ENCODE assay signal across 28 cellular contexts in genomic region chr4:141467225-141467624, GRCh38.
"Had no signal": no experiment of that assay in that cellular context is flagged by ENCODE, and none has a peak within 500 bp of the region (broad histone marks: within the 10 kb centered on the region; RNA-seq: fewer than 3 reads in every experiment).

No MANE protein-coding gene starts in this region.

- ATAC-seq: activated CD4-positive, CD25-positive, alpha-beta regulatory T cell treated with anti-CD3 and anti-CD28 coated beads, Interleukin-2, amount 50 U/mL, for 24 hours; activated CD8-positive, alpha-beta T cell treated with anti-CD3 and anti-CD28 coated beads for 36 hours; activated T-cell treated with anti-CD3 and anti-CD28 coated beads, Interleukin-2, amount 50 U/mL, for 4 hours; activated T-helper 17 cell treated with anti-CD3 and anti-CD28 coated beads, Interleukin-2, amount 50 U/mL, for 72 hours; foreskin keratinocyte; gastrocnemius medialis; heart left ventricle; T-helper 17 cell had no signal

- H3K4me1 ChIP-seq: gastrocnemius medialis, heart left ventricle had no signal

- H3K27ac ChIP-seq: brain microvascular endothelial cell, esophagus squamous epithelium, foreskin keratinocyte, gastrocnemius medialis, heart left ventricle, WERI-Rb-1 had no signal

- H3K4me3 ChIP-seq: esophagus squamous epithelium, gastrocnemius medialis, heart left ventricle had no signal

- DNase-seq: activated B cell treated with CpG ODN at 0.5 μM for 24 hours; activated CD4-positive, alpha-beta T cell treated with anti-CD3 and anti-CD28 coated beads for 48 hours; activated CD4-positive, alpha-beta T cell treated with anti-CD3 and anti-CD28 coated beads, Interleukin-2, amount 50 U/mL, for 1 hour; activated CD4-positive, alpha-beta T cell treated with anti-CD3 and anti-CD28 coated beads, Interleukin-2, amount 50 U/mL, for 48 hours; activated CD8-positive, alpha-beta memory T cell treated with anti-CD3 and anti-CD28 coated beads for 24 hours; activated CD8-positive, alpha-beta T cell treated with anti-CD3 and anti-CD28 coated beads for 36 hours; activated effector memory CD4-positive, alpha-beta T cell treated with Interleukin-2 at 50 U/mL for 16 hours; activated gamma-delta T cell treated with Interleukin-2 at 50 U/mL for 16 hours; activated naive CD4-positive, alpha-beta T cell treated with anti-CD3 and anti-CD28 coated beads, Interleukin-2, amount 50 U/mL, for 16 hours; activated naive CD4-positive, alpha-beta T cell treated with Interleukin-2 at 50 U/mL for 16 hours; activated T-cell treated with anti-CD3 and anti-CD28 coated beads, Interleukin-2, amount 50 U/mL, for 4 hours; amniotic stem cell; anterior cingulate cortex; brain microvascular endothelial cell; cortex of kidney; effector CD8-positive, alpha-beta T cell; erythroblast; esophagus squamous epithelium; foreskin keratinocyte; gastrocnemius medialis; glutamatergic neuron; heart left ventricle; T-helper 1 cell; T-helper 17 cell; T1000; WERI-Rb-1 had no signal

- H3K9me3 ChIP-seq: esophagus squamous epithelium, gastrocnemius medialis, heart left ventricle had no signal

- H3K36me3 ChIP-seq: brain microvascular endothelial cell, esophagus squamous epithelium, gastrocnemius medialis, heart left ventricle, WERI-Rb-1 had no signal

- H3K27me3 ChIP-seq: brain microvascular endothelial cell, esophagus squamous epithelium, foreskin keratinocyte, gastrocnemius medialis, heart left ventricle had no signal
